27 cellular contexts compared by ENCODE assay signal in the genomic region with DNA sequence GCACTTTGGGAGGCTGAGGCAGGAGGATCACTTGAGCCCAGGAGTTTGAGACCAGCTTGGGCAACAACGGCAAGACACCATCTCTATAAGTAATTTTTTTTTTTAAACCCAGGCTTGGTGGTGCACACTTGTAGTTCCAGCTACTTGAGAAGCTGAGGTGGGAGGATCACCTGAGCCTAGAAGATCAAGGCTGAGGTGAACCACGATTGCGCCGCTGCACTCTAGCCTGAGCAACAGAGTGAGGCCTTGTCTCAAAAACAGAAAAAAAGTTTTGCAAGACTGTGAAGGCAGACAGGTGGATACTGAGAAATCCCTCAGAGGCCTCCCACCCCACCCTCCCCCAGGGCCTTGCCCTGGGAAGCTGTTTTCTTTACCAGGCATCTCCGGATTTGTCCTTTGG.
A peak's percentile ranks its signal among the peaks of the same experiment; 100 is the strongest.
DNase-seq lines count a peak whose midpoint lies in the region; ATAC-seq, FAIRE-seq and TF ChIP-seq lines count a peak whose summit lies in the region.
"Had no signal": no experiment of that assay in that cellular context is flagged by ENCODE, and none has a peak within 500 bp of the region (broad histone marks: within the 10 kb centered on the region; RNA-seq: fewer than 3 reads in every experiment).

No MANE protein-coding gene starts in this region.

- no peak overlapping the region for H2AFZ ChIP-seq in HepG2 (ENCODE audit: low read length)

- peak overlapping the region; percentile 39; the same call in 1 of the 2 replicates for H3K4me2 ChIP-seq in HepG2 (ENCODE audit: low read depth, low read length)
- H3K4me2 ChIP-seq: smooth muscle cell had no signal

- POLR2A ChIA-PET in HepG2 (lab: Yijun Ruan, JAX): interaction anchor here (1.7 kb wide), 1 partner anchor 9 kb away, joined by 4 read pairs; no protein-coding TSS in a partner anchor
- POLR2A ChIA-PET in T-cell (lab: Charles Lee): no interaction called here

- H3K27ac Mint-ChIP-seq in T-cell (peak overlapping the region; percentile 88 to 89), nephron progenitor cell (peak overlapping the region; percentile 95)
- no peak overlapping the region for H3K27ac Mint-ChIP-seq in activated T-cell treated with anti-CD3 and anti-CD28 coated beads, Interleukin-2, amount 50 U/mL, for 72 hours
- H3K27ac Mint-ChIP-seq: stimulated activated naive CD8-positive, alpha-beta T cell treated with anti-CD3 and anti-CD28 coated beads, Interleukin-15, Interleukin-2, amounts not matched to agents 100 ng/mL and 50 ng/mL, for 24 hours had no signal

- no peaks in the 10 kb centered on the region for H3K36me3 ChIP-seq in HepG2 (replicated peaks in 1 of 2; ENCODE audit: control insufficient read depth in 1 of 2, insufficient read depth in 2 of 2, low read length in 2 of 2)
- H3K36me3 ChIP-seq in right lobe of liver: no peaks in the 10 kb centered on the region
- H3K36me3 ChIP-seq: adrenal gland, BE2C, HAP-1, lower lobe of right lung, pancreas, thoracic aorta had no signal

- H3K4me1 Mint-ChIP-seq in T-cell (peaks cover 45 to 52% (median 49%) of the 10 kb centered on the region in 3 donors), nephron progenitor cell (peaks cover 41% of the 10 kb centered on the region)
- H3K4me1 Mint-ChIP-seq in activated T-cell treated with anti-CD3 and anti-CD28 coated beads, Interleukin-2, amount 50 U/mL, for 72 hours (ENCODE audit: low read depth): peaks cover 43% of the 10 kb centered on the region
- H3K4me1 Mint-ChIP-seq: nephron had no signal

- ATAC-seq in HepG2 (no peak), right lobe of liver (no peak), T-cell (replicated peaks in 1 of 4) (no peak)
- ATAC-seq in activated T-cell treated with anti-CD3 and anti-CD28 coated beads, Interleukin-2, amount 50 U/mL, for 72 hours (replicated peaks in 1 of 2): no peak
- ATAC-seq: activated T-cell treated with anti-CD3 and anti-CD28 coated beads, Interleukin-2, amount 50 U/mL, for 4 hours; lower lobe of right lung; pancreas had no signal

- 0% methylated on average over 5 of the region's 5 CpGs for WGBS in HepG2 (ENCODE audit: low lambda C conversion rate)
- WGBS in right lobe of liver (ENCODE audit: insufficient coverage, low coverage, low lambda C conversion rate, missing lambda C conversion rate): 30% methylated on average over 5 of the region's 5 CpGs

- FAIRE-seq in HepG2 (lab: Jason Lieb, UNC): no peak
- FAIRE-seq: frontal cortex, pancreas, urothelium cell line had no signal

- H3K27me3 Mint-ChIP-seq in T-cell (no peaks in the 10 kb centered on the region), nephron progenitor cell (ENCODE audit: low read depth, poor library complexity) (peaks cover 10% of the 10 kb centered on the region)
- H3K27me3 Mint-ChIP-seq in activated T-cell treated with anti-CD3 and anti-CD28 coated beads, Interleukin-2, amount 50 U/mL, for 72 hours (ENCODE audit: low read depth): no peaks in the 10 kb centered on the region
- H3K27me3 Mint-ChIP-seq: stimulated activated naive CD8-positive, alpha-beta T cell treated with anti-CD3 and anti-CD28 coated beads, Interleukin-15, Interleukin-2, amounts not matched to agents 100 ng/mL and 50 ng/mL, for 24 hours had no signal

- H3K4me3 Mint-ChIP-seq in T-cell: no peak overlapping the region
- H3K4me3 Mint-ChIP-seq in nephron progenitor cell: no peak overlapping the region
- no peak overlapping the region for H3K4me3 Mint-ChIP-seq in activated T-cell treated with anti-CD3 and anti-CD28 coated beads, Interleukin-2, amount 50 U/mL, for 72 hours
- H3K4me3 Mint-ChIP-seq: activated T-cell treated with anti-CD3 and anti-CD28 coated beads, Interleukin-2, amount 50 U/mL, for 4 hours; nephron; stimulated activated naive CD8-positive, alpha-beta T cell treated with anti-CD3 and anti-CD28 coated beads, Interleukin-15, Interleukin-2, amounts not matched to agents 100 ng/mL and 50 ng/mL, for 24 hours had no signal

- TF ChIP-seq RAD21 in HepG2 (CRISPR knock-in tag; IDR thresholded peaks at IDR 0.05): no peak

- no peaks in the 10 kb centered on the region for H3K9me3 Mint-ChIP-seq in T-cell
- no peaks in the 10 kb centered on the region for H3K9me3 Mint-ChIP-seq in nephron progenitor cell
- H3K9me3 Mint-ChIP-seq in activated T-cell treated with anti-CD3 and anti-CD28 coated beads, Interleukin-2, amount 50 U/mL, for 72 hours: no peaks in the 10 kb centered on the region
- H3K9me3 Mint-ChIP-seq: activated T-cell treated with anti-CD3 and anti-CD28 coated beads, Interleukin-2, amount 50 U/mL, for 4 hours; nephron; stimulated activated naive CD8-positive, alpha-beta T cell treated with anti-CD3 and anti-CD28 coated beads, Interleukin-15, Interleukin-2, amounts not matched to agents 100 ng/mL and 50 ng/mL, for 24 hours had no signal

- intact Hi-C loops in HepG2 (cut with micrococcal nuclease; ENCODE audit: unreplicated experiment) (no loop called here), right lobe of liver (cut with DNase I) (no loop called here)

- H4K20me1 ChIP-seq in HepG2 (ENCODE audit: insufficient read depth, low read length): no peaks in the 10 kb centered on the region

- H3K4me1 ChIP-seq in HepG2 (ENCODE audit: insufficient read depth, low read length): peaks cover 58% of the 10 kb centered on the region
- no peaks in the 10 kb centered on the region for H3K4me1 ChIP-seq in right lobe of liver
- H3K4me1 ChIP-seq: adrenal gland, lower lobe of right lung, pancreas had no signal

- TF ChIP-seq POLR2A in HepG2 (IDR thresholded peaks at IDR 0.05; ENCODE audit: insufficient read depth in 1 of 2, low read depth in 2 of 2, low read length in 2 of 2): no peak
- no peak for TF ChIP-seq POLR2A in right lobe of liver (IDR thresholded peaks at IDR 0.05)

- H3K79me2 ChIP-seq in HepG2 (ENCODE audit: insufficient read depth, low read length): no peaks in the 10 kb centered on the region

- no peak overlapping the region for H3K27ac ChIP-seq in HepG2 (ENCODE audit: extremely low read length, insufficient read depth, low read length)
- H3K27ac ChIP-seq in right lobe of liver: no peak overlapping the region
- H3K27ac ChIP-seq: adrenal gland, lower lobe of right lung, pancreas, thoracic aorta had no signal

- no peak for DNase-seq in HepG2 (ENCODE audit: low spot score)
- DNase-seq in right lobe of liver: no peak
- peak in 12 of 34 experiments; percentile 7 to 57 (median 25) for DNase-seq in T-cell
- DNase-seq in nephron progenitor cell: no peak
- DNase-seq in stimulated activated CD4-positive, alpha-beta T cell treated with anti-CD3 and anti-CD28 coated beads, Interleukin-4, amount 100 ng/mL, for 4 hours: no peak
- DNase-seq in activated T-cell treated with anti-CD3 and anti-CD28 coated beads, Interleukin-2, amount 50 U/mL, for 72 hours: no peak
- no peak for DNase-seq in activated CD4-positive, CD25-positive, alpha-beta regulatory T cell treated with anti-CD3 and anti-CD28 coated beads, Interleukin-2, amount 50 U/mL, for 72 hours
- DNase-seq: ACHN; activated T-cell treated with anti-CD3 and anti-CD28 coated beads, Interleukin-2, amount 50 U/mL, for 4 hours; Kasumi-1; kidney glomerular epithelial cell; lower lobe of right lung; NCI-H1417 treated with DMSO at 0.1 percent for 48 hours; NCI-H2081 treated with DMSO at 0.1 percent for 48 hours; NCI-H526; NK-92 treated with Interleukin-12 subunit alpha and Interleukin-12 subunit beta, amount 100 ng/mL, for 24 hours; pancreas; Right ventricle myocardium superior had no signal

- in situ Hi-C loops in HepG2 (cut with HindIII; ENCODE audit: extremely low pct_ligation_motif_present, low pct_unique_long_range_greater_than_20kb): no loop called here

- H3K27me3 ChIP-seq in HepG2 (ENCODE audit: control insufficient read depth in 1 of 2, insufficient read depth in 2 of 2, low read length in 2 of 2): peaks cover 2 to 38% of the 10 kb centered on the region in 2 experiments; a peak in 4 of 5 replicates
- H3K27me3 ChIP-seq in right lobe of liver: no peaks in the 10 kb centered on the region
- H3K27me3 ChIP-seq: adrenal gland, BE2C, pancreas had no signal

- CTCF ChIA-PET in HepG2 (lab: Yijun Ruan, JAX; ENCODE audit: low intra/inter-chr PET ratio, low total read pairs): no interaction called here
- CTCF ChIA-PET in T-cell (lab: Charles Lee): interaction anchor here in 1 of 2 donors (0.6 kb wide), 1 partner anchor 239 kb away, joined by 3 read pairs; no protein-coding TSS in a partner anchor

- no TSS peak for BruUV-seq in HepG2 (replicated peaks; lab: Mats Ljungman, UMichigan)

- H3K9me3 ChIP-seq in HepG2 (ENCODE audit: low read length) (no peaks in the 10 kb centered on the region), right lobe of liver (no peaks in the 10 kb centered on the region)
- H3K9me3 ChIP-seq: adrenal gland, BE2C, HAP-1, lower lobe of right lung, pancreas, thoracic aorta had no signal

- H3K4me3 ChIP-seq in HepG2 (replicated peaks in 1 of 3; ENCODE audit: insufficient read depth in 1 of 3, low read depth in 2 of 3, low read length in 3 of 3): no peak overlapping the region
- no peak overlapping the region for H3K4me3 ChIP-seq in right lobe of liver
- H3K4me3 ChIP-seq: adrenal gland, HAP-1, lower lobe of right lung, pancreas, smooth muscle cell, thoracic aorta had no signal

- H3K36me3 Mint-ChIP-seq in T-cell: no peaks in the 10 kb centered on the region
- no peaks in the 10 kb centered on the region for H3K36me3 Mint-ChIP-seq in nephron progenitor cell (ENCODE audit: low read depth)
- H3K36me3 Mint-ChIP-seq in activated T-cell treated with anti-CD3 and anti-CD28 coated beads, Interleukin-2, amount 50 U/mL, for 72 hours (ENCODE audit: insufficient read depth in 2 of 2): no peaks in the 10 kb centered on the region

- H3K9ac ChIP-seq in HepG2 (ENCODE audit: insufficient read depth, low read depth, low read length): no peak overlapping the region

- TF ChIP-seq CTCF in HepG2 (CRISPR knock-in tag; IDR thresholded peaks at IDR 0.05) (no peak), right lobe of liver (IDR thresholded peaks at IDR 0.05) (no peak), nephron progenitor cell (IDR thresholded peaks at IDR 0.05) (no peak)

- TF ChIP-seq EP300 in HepG2 (IDR thresholded peaks at IDR 0.05; ENCODE audit: low read depth in 2 of 2, low read length in 2 of 2) (no peak), HepG2 (CRISPR knock-in tag; IDR thresholded peaks at IDR 0.05; ENCODE audit: borderline replicate concordance) (no peak)

TF ChIP-seq in HepG2, 621 proteins besides CTCF, POLR2A, EP300 and RAD21 (continues in another document):
- TF ChIP-seq ZNF605 (CRISPR knock-in tag; IDR thresholded peaks at IDR 0.05) (no peak), SRF (IDR thresholded peaks at IDR 0.05; ENCODE audit: low read depth, low read length) (no peak), ZFP1 (CRISPR knock-in tag; IDR thresholded peaks at IDR 0.05) (no peak), POLR2AphosphoS2 (IDR thresholded peaks at IDR 0.05; ENCODE audit: low read depth, low read length) (no peak)
- TF ChIP-seq, protein P1, sequence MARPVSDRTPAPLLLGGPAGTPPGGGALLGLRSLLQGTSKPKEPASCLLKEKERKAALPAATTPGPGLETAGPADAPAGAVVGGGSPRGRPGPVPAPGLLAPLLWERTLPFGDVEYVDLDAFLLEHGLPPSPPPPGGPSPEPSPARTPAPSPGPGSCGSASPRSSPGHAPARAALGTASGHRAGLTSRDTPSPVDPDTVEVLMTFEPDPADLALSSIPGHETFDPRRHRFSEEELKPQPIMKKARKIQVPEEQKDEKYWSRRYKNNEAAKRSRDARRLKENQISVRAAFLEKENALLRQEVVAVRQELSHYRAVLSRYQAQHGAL (CRISPR knock-in tag; IDR thresholded peaks at IDR 0.05; ENCODE audit: not compliant biosample characterization): no peak
